8 cellular contexts compared by ENCODE assay signal in the genomic region with DNA sequence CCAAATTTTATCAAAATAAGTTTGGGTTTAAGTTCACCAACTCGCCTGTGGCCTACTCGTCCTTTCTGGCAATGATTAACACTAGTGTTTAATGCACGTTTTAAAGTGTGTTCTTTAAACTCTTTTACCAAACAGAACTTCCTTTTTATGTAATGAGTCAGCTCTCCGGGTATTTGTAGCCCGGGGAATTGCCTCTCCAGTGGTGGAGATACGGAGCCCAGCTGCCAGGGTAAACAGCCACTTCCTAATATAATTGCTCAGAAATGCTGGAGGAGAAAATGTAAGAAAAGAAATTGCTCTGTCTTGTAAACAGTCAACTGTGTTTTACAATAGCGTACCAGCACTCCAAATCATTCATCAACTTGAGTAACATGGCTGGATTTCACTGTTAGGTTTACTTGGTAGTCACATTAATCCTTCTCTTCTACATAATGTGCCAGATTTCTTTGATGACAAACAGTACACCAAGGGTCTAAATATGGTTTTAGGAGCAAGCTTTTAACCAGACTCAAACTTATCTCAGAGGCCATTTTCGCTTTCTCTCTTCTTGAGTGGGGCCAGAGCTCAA.
DNase-seq lines count a peak whose midpoint lies in the region; ATAC-seq, FAIRE-seq and TF ChIP-seq lines count a peak whose summit lies in the region.

No MANE protein-coding gene starts in this region.

- no peaks in the 10 kb centered on the region for H3K36me3 ChIP-seq in adipocyte (ENCODE audit: control insufficient read depth, insufficient read depth, low read length, severe bottlenecking)

- TF ChIP-seq POLR2A in A549 (IDR thresholded peaks at IDR 0.05; ENCODE audit: low read length) (no peak), GM12891 (IDR thresholded peaks at IDR 0.05; ENCODE audit: low read depth, low read length) (no peak)

- H3K9ac ChIP-seq in adipocyte (ENCODE audit: low read length), result peak overlapping the region; percentile 65

- H3K27me3 ChIP-seq in adipocyte (replicated peaks; ENCODE audit: control insufficient read depth, insufficient read depth, low read length), result no peaks in the 10 kb centered on the region
- H3K27me3 ChIP-seq in right cardiac atrium (ENCODE audit: control insufficient read depth, insufficient read depth), result no peaks in the 10 kb centered on the region

- DNase-seq in A549 (ENCODE audit: low read depth in 1 of 2, low spot score in 1 of 2), result peak; percentile 86 to 96
- DNase-seq in GM12891 (ENCODE audit: insufficient read length, low spot score), result no peak
- peak; percentile 56 for DNase-seq in NCI-H2029 treated with DMSO at 0.1 percent for 48 hours (lab: John Stamatoyannopoulos, UW)
- peak; percentile 94 for DNase-seq in adipocyte (ENCODE audit: low read depth)
- peak; percentile 76 to 88 (median 79) for DNase-seq in right cardiac atrium
- DNase-seq in NCI-H526 treated with DMSO at 0.1 percent for 48 hours (lab: John Stamatoyannopoulos, UW), result no peak

- TF ChIP-seq CTCF in A549 (IDR thresholded peaks at IDR 0.05), result no peak

- H3K4me1 ChIP-seq in A549, result peaks cover 65% of the 10 kb centered on the region
- peaks cover 38% of the 10 kb centered on the region for H3K4me1 ChIP-seq in adipocyte (ENCODE audit: control insufficient read depth, insufficient read depth, low read length)
- H3K4me1 ChIP-seq in right cardiac atrium (ENCODE audit: control insufficient read depth, insufficient read depth, low read length), result peaks cover 11% of the 10 kb centered on the region

- 3% methylated on average over 8 of the region's 8 CpGs for WGBS in A549 (ENCODE audit: missing lambda C conversion rate)
- 6% methylated on average over 8 of the region's 8 CpGs for WGBS in right cardiac atrium

- CTCF ChIA-PET in A549 (lab: Yijun Ruan, JAX), result interaction anchor here (1.1 to 1.6 kb wide), 5 partner anchors 18 to 204 kb away, joined by 3 to 5 read pairs (median 3); no protein-coding TSS in a partner anchor

- intact Hi-C loops in right cardiac atrium (cut with DNase I), result loop anchor here in 2 of 4 donors (5.0 to 10.0 kb wide), 2 partner anchors 61 to 101 kb away; a partner anchor contains a TSS

- peak overlapping the region; percentile 20; the same call in 1 of the 3 replicates for H3K4me3 ChIP-seq in A549
- peak overlapping the region; percentile 12 for H3K4me3 ChIP-seq in adipocyte (ENCODE audit: low read length)
- H3K4me3 ChIP-seq in right cardiac atrium (ENCODE audit: low read length), result peak overlapping the region; percentile 18
- H3K4me3 ChIP-seq in skin epidermis, result no peak overlapping the region

- peak; percentile 96 for ATAC-seq in A549
- peak; percentile 70 for ATAC-seq in HG02763 (IDR thresholded peaks at IDR 0.05; ENCODE audit: unreplicated experiment)
- ATAC-seq in right cardiac atrium, result peak; percentile 95 to 97

- H3K4me2 ChIP-seq in A549, result peak overlapping the region; percentile 90

- peak; percentile 54 to 78 for TF ChIP-seq RAD21 in A549 (conservative IDR thresholded peaks at IDR 0.05 in 1 of 2, IDR thresholded peaks at IDR 0.05 in 1 of 2)

- H3K9me3 ChIP-seq in A549 (no peaks in the 10 kb centered on the region), adipocyte (ENCODE audit: control insufficient read depth, low read length) (no peaks in the 10 kb centered on the region), right cardiac atrium (ENCODE audit: control insufficient read depth, low read length) (no peaks in the 10 kb centered on the region)

- H3K27ac ChIP-seq in A549, result peak overlapping the region; percentile 83 to 93
- H3K27ac ChIP-seq in right cardiac atrium (ENCODE audit: low read length), result peak overlapping the region; percentile 88
- peak overlapping the region in 19 of 21 experiments; percentile 23 to 89 (median 68) for H3K27ac ChIP-seq in skin epidermis

- POLR2A ChIA-PET in A549 (lab: Yijun Ruan, JAX), result interaction anchor here (0.6 to 1.8 kb wide), 9 partner anchors 10 to 184 kb away, joined by 3 to 13 read pairs (median 4); no protein-coding TSS in a partner anchor

- TF ChIP-seq EP300 in A549 (IDR thresholded peaks at IDR 0.05), result peak; percentile 93 to 96

- FAIRE-seq in A549 (lab: Jason Lieb, UNC) (peak; percentile 91), GM12891 (lab: Jason Lieb, UNC) (peak; percentile 68)

TF ChIP-seq in A549, 52 proteins besides CTCF, POLR2A, EP300 and RAD21 (continues in another document):
- TF ChIP-seq, protein P1, sequence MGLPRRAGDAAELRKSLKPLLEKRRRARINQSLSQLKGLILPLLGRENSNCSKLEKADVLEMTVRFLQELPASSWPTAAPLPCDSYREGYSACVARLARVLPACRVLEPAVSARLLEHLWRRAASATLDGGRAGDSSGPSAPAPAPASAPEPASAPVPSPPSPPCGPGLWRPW (IDR thresholded peaks at IDR 0.05), result peak; percentile 65; the same call in 1 of the 2 replicates
- peak; percentile 67 for TF ChIP-seq MAFK (IDR thresholded peaks at IDR 0.05; ENCODE audit: partially characterized antibody)
- TF ChIP-seq RFX5 (IDR thresholded peaks at IDR 0.05), result no peak
- TF ChIP-seq, protein P2, sequence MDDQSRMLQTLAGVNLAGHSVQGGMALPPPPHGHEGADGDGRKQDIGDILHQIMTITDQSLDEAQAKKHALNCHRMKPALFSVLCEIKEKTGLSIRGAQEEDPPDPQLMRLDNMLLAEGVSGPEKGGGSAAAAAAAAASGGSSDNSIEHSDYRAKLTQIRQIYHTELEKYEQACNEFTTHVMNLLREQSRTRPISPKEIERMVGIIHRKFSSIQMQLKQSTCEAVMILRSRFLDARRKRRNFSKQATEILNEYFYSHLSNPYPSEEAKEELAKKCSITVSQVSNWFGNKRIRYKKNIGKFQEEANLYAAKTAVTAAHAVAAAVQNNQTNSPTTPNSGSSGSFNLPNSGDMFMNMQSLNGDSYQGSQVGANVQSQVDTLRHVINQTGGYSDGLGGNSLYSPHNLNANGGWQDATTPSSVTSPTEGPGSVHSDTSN (IDR thresholded peaks at IDR 0.05), result peak; percentile 88
- TF ChIP-seq NR3C1 (IDR thresholded peaks at IDR 0.05), result no peak
- TF ChIP-seq HOXB5 (CRISPR knock-in tag; IDR thresholded peaks at IDR 0.05), result peak; percentile 66; the same call in 1 of the 2 replicates
- TF ChIP-seq FOXS1 (CRISPR knock-in tag; IDR thresholded peaks at IDR 0.05), result peak; percentile 68; the same call in 1 of the 2 replicates
- peak; percentile 62 to 92 for TF ChIP-seq CEBPB (IDR thresholded peaks at IDR 0.05)
- no peak for TF ChIP-seq RARB (CRISPR knock-in tag; IDR thresholded peaks at IDR 0.05)
- TF ChIP-seq EHF (CRISPR knock-in tag; IDR thresholded peaks at IDR 0.05), result no peak
- no peak for TF ChIP-seq CBX2 (IDR thresholded peaks at IDR 0.05; ENCODE audit: borderline replicate concordance, low read depth)
- TF ChIP-seq HOXB13 (CRISPR knock-in tag; IDR thresholded peaks at IDR 0.05; ENCODE audit: low read depth), result peak; percentile 81; the same call in 1 of the 2 replicates
- TF ChIP-seq, protein P3, sequence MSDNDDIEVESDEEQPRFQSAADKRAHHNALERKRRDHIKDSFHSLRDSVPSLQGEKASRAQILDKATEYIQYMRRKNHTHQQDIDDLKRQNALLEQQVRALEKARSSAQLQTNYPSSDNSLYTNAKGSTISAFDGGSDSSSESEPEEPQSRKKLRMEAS (IDR thresholded peaks at IDR 0.05), result peak; percentile 90

TF ChIP-seq in GM12891, 5 proteins besides CTCF, POLR2A, EP300 and RAD21:
- peak; percentile 26; the same call in 1 of the 2 replicates for TF ChIP-seq SPI1 (IDR thresholded peaks at IDR 0.05; ENCODE audit: low read depth, low read length)
- no peak for TF ChIP-seq PAX5 (IDR thresholded peaks at IDR 0.05; ENCODE audit: insufficient read depth, low read length, severe bottlenecking)
- no peak for TF ChIP-seq TAF1 (IDR thresholded peaks at IDR 0.05; ENCODE audit: low read depth, low read length)

Comparison
In these comparisons a context has a peak if more than half of its experiments do, and no peak if none do; other contexts are left out.
1. DNase-seq: peak in A549 (2 of 2), NCI-H2029 treated with DMSO at 0.1 percent for 48 hours (single experiment), adipocyte (single experiment) and right cardiac atrium (3 of 3); none in GM12891 (single experiment) and NCI-H526 treated with DMSO at 0.1 percent for 48 hours (single experiment).
2. H3K4me3 ChIP-seq: peak in A549 (single experiment), adipocyte (single experiment) and right cardiac atrium (single experiment); none in skin epidermis (0 of 7).
3. Peak in every context shown above with its lines, with median percentiles within 50 percentile points of each other: ATAC-seq and H3K27ac ChIP-seq.